Comparison of ENCODE assay signal across 9 cellular contexts in genomic region chr12:104569348-104570173, GRCh38.
DNase-seq lines count a peak whose midpoint lies in the region; ATAC-seq and TF ChIP-seq lines count a peak whose summit lies in the region.
"Had no signal": no experiment of that assay in that cellular context is flagged by ENCODE, and none has a peak within 500 bp of the region (broad histone marks: within the 10 kb centered on the region; RNA-seq: fewer than 3 reads in every experiment).

No MANE protein-coding gene starts in this region.

- H3K36me3 Mint-ChIP-seq in natural killer cell treated with Interleukin-12 subunit alpha and Interleukin-12 subunit beta and Interleukin-15 and Interleukin-18, amount 100 ng/mL, for 72 hours: peaks cover 23% of the 10 kb centered on the region

- no peaks in the 10 kb centered on the region for H3K27me3 Mint-ChIP-seq in natural killer cell treated with Interleukin-12 subunit alpha and Interleukin-12 subunit beta and Interleukin-15 and Interleukin-18, amount 100 ng/mL, for 72 hours

- H3K4me3 Mint-ChIP-seq in natural killer cell treated with Interleukin-12 subunit alpha and Interleukin-12 subunit beta and Interleukin-15 and Interleukin-18, amount 100 ng/mL, for 72 hours: peak overlapping the region; percentile 95

- DNase-seq in GF-D8 (lab: John Stamatoyannopoulos, UW): peak; percentile 99
- peak; percentile 35 for DNase-seq in activated CD8-positive, alpha-beta memory T cell treated with anti-CD3 and anti-CD28 coated beads, Interleukin-2, amount 50 U/mL, for 4 hours
- peak; percentile 93 for DNase-seq in natural killer cell treated with Interleukin-12 subunit alpha and Interleukin-12 subunit beta and Interleukin-15 and Interleukin-18, amount 100 ng/mL, for 72 hours (ENCODE audit: low spot score)
- DNase-seq in DMS53 treated with DMSO at 0.1 percent for 48 hours (lab: John Stamatoyannopoulos, UW; ENCODE audit: unreplicated experiment): no peak
- DNase-seq in NCI-H1417 treated with DMSO at 0.1 percent for 48 hours (lab: John Stamatoyannopoulos, UW): no peak
- DNase-seq in brain microvascular endothelial cell: no peak

- in situ Hi-C loops in brain microvascular endothelial cell (cut with HindIII; ENCODE audit: low pct_ligation_motif_present, low sequenced_read_pairs): no loop called here

- TF ChIP-seq CTCF in brain microvascular endothelial cell (IDR thresholded peaks at IDR 0.05; ENCODE audit: low read depth, low read length, missing control alignments): no peak

- H3K27me3 ChIP-seq in brain microvascular endothelial cell (replicated peaks): no peaks in the 10 kb centered on the region
- H3K27me3 ChIP-seq: cardiac muscle cell had no signal

- no peak overlapping the region for H3K4me3 ChIP-seq in brain microvascular endothelial cell (ENCODE audit: low read depth, low read length)
- H3K4me3 ChIP-seq: cardiac muscle cell had no signal

- peaks cover 75 to 82% of the 10 kb centered on the region in 2 donors for H3K4me1 Mint-ChIP-seq in natural killer cell treated with Interleukin-12 subunit alpha and Interleukin-12 subunit beta and Interleukin-15 and Interleukin-18, amount 100 ng/mL, for 72 hours (ENCODE audit: low read depth in 2 of 2)

- no peak overlapping the region for H3K27ac ChIP-seq in brain microvascular endothelial cell
- H3K27ac ChIP-seq: cardiac muscle cell had no signal

- peaks cover 4% of the 10 kb centered on the region for H3K9me3 Mint-ChIP-seq in natural killer cell treated with Interleukin-12 subunit alpha and Interleukin-12 subunit beta and Interleukin-15 and Interleukin-18, amount 100 ng/mL, for 72 hours

- H3K36me3 ChIP-seq in brain microvascular endothelial cell (replicated peaks): no peaks in the 10 kb centered on the region
- H3K36me3 ChIP-seq: cardiac muscle cell had no signal

- peak overlapping the region; percentile 89 to 94 for H3K27ac Mint-ChIP-seq in natural killer cell treated with Interleukin-12 subunit alpha and Interleukin-12 subunit beta and Interleukin-15 and Interleukin-18, amount 100 ng/mL, for 72 hours

- ATAC-seq in GM21360 (IDR thresholded peaks at IDR 0.05; ENCODE audit: unreplicated experiment) (peak; percentile 73), HG03571 (IDR thresholded peaks at IDR 0.05; ENCODE audit: unreplicated experiment) (peak; percentile 71)
- ATAC-seq in natural killer cell treated with Interleukin-12 subunit alpha and Interleukin-12 subunit beta and Interleukin-15 and Interleukin-18, amount 100 ng/mL, for 72 hours: peak; percentile 94

Comparison
In these comparisons a context has a peak if more than half of its experiments do, and no peak if none do; other contexts are left out.
1. DNase-seq: peak in GF-D8 (single experiment), activated CD8-positive, alpha-beta memory T cell treated with anti-CD3 and anti-CD28 coated beads, Interleukin-2, amount 50 U/mL, for 4 hours (single experiment) and natural killer cell treated with Interleukin-12 subunit alpha and Interleukin-12 subunit beta and Interleukin-15 and Interleukin-18, amount 100 ng/mL, for 72 hours (single experiment); none in DMS53 treated with DMSO at 0.1 percent for 48 hours (single experiment), NCI-H1417 treated with DMSO at 0.1 percent for 48 hours (single experiment) and brain microvascular endothelial cell (single experiment).
2. Peak in every context shown above with its lines, with median percentiles within 50 percentile points of each other: ATAC-seq.